Comparison of ENCODE assay signal across 8 cellular contexts in genomic region chr4:118836763-118837507, GRCh38. TPM values are rescaled to one million over a fixed set of nuclear protein-coding genes. Genes with fewer than 3 reads are reported as not detected.
DNase-seq lines count a peak whose midpoint lies in the region; ATAC-seq and TF ChIP-seq lines count a peak whose summit lies in the region.

No MANE protein-coding gene starts in this region.

- H3K4me1 Mint-ChIP-seq in brain = peaks cover 26% of the 10 kb centered on the region

- TF ChIP-seq CTCF in right atrium auricular region (IDR thresholded peaks at IDR 0.05) (no peak), brain (conservative IDR thresholded peaks at IDR 0.05) (no peak)

- H3K27me3 ChIP-seq in right atrium auricular region = no peaks in the 10 kb centered on the region

- intact Hi-C loops in cardiac septum (cut with DNase I) = no loop called here

- ATAC-seq in HG02840 (IDR thresholded peaks at IDR 0.05; ENCODE audit: low FRiP score, unreplicated experiment) (no peak), GM21360 (IDR thresholded peaks at IDR 0.05; ENCODE audit: unreplicated experiment) (no peak)

- peak overlapping the region; percentile 95 to 99 (median 97) for H3K4me3 Mint-ChIP-seq in brain

- peaks cover 10% of the 10 kb centered on the region for H3K36me3 Mint-ChIP-seq in brain

- H3K9me3 Mint-ChIP-seq in brain = no peaks in the 10 kb centered on the region

- peaks cover 9% of the 10 kb centered on the region for H3K27me3 Mint-ChIP-seq in brain

- H3K9me3 ChIP-seq in right atrium auricular region (no peaks in the 10 kb centered on the region), mesodermal cell (ENCODE audit: control insufficient read depth, low read length) (no peaks in the 10 kb centered on the region)

- H3K4me3 ChIP-seq in right atrium auricular region (peak overlapping the region; percentile 89 to 100), mesodermal cell (ENCODE audit: extremely low read depth, insufficient read depth, low read length, poor library complexity, severe bottlenecking) (peak overlapping the region; percentile 89)

- WGBS in mesodermal cell (ENCODE audit: insufficient coverage in 2 of 2), 2 experiments = 46 to 81% methylated on average over 5 to 6 of the region's 8 CpGs

- peaks cover 17% of the 10 kb centered on the region for H3K36me3 ChIP-seq in right atrium auricular region
- H3K36me3 ChIP-seq in mesodermal cell (ENCODE audit: control insufficient read depth, insufficient read depth, low read length) = peaks cover 21% of the 10 kb centered on the region

- DNase-seq in right atrium auricular region (ENCODE audit: low spot score) = no peak
- no peak for DNase-seq in cardiac septum (ENCODE audit: low spot score)
- no peak for DNase-seq in stimulated activated naive CD4-positive, alpha-beta T cell (lab: John Stamatoyannopoulos, UW)
- no peak for DNase-seq in DMS153 (lab: John Stamatoyannopoulos, UW)

- H3K27ac ChIP-seq in right atrium auricular region = peak overlapping the region; percentile 97 to 99
- peak overlapping the region; percentile 99 for H3K27ac ChIP-seq in mesodermal cell (ENCODE audit: low read depth, low read length, severe bottlenecking)

- H3K4me1 ChIP-seq in right atrium auricular region (peaks cover 0 to 34% of the 10 kb centered on the region in 2 donors), mesodermal cell (ENCODE audit: control insufficient read depth, insufficient read depth, low read length, poor library complexity, severe bottlenecking) (peaks cover 11% of the 10 kb centered on the region)

- H3K27ac Mint-ChIP-seq in brain = peak overlapping the region in 3 of 5 experiments; percentile 91 to 93 (median 93)

RNA-seq across cellular contexts. Expression of gene SEC24D, which starts 1.0 kb away (rescaled TPM):
- total RNA-seq in right atrium auricular region (10 to 100 TPM; 25.8 to 33.4 TPM), cardiac septum (23.7 TPM)
- 3.2 TPM for polyA plus RNA-seq in brain (ENCODE audit: insufficient read depth, low read depth, low replicate concordance)
- polyA plus RNA-seq in mesodermal cell (2013, experiment 1 of 2) = 89.0 TPM
- polyA plus RNA-seq in mesodermal cell (2013, experiment 2 of 2) = 86.1 TPM

RNA-seq across cellular contexts. Expression of gene SYNPO2, which starts 51.7 kb away (rescaled TPM):
- total RNA-seq in right atrium auricular region (100 to 1,000 TPM in 1 of 2 donors, 10 to 100 TPM in 1; 85.3 to 152 TPM), cardiac septum (316 TPM)
- polyA plus RNA-seq in brain (ENCODE audit: insufficient read depth, low read depth, low replicate concordance) = 2.6 TPM
- polyA plus RNA-seq in mesodermal cell (2013, experiment 1 of 2) = 0.29 TPM
- 0.20 TPM for polyA plus RNA-seq in mesodermal cell (2013, experiment 2 of 2)
